Comparison of ENCODE assay signal across 9 cellular contexts in the genomic region with DNA sequence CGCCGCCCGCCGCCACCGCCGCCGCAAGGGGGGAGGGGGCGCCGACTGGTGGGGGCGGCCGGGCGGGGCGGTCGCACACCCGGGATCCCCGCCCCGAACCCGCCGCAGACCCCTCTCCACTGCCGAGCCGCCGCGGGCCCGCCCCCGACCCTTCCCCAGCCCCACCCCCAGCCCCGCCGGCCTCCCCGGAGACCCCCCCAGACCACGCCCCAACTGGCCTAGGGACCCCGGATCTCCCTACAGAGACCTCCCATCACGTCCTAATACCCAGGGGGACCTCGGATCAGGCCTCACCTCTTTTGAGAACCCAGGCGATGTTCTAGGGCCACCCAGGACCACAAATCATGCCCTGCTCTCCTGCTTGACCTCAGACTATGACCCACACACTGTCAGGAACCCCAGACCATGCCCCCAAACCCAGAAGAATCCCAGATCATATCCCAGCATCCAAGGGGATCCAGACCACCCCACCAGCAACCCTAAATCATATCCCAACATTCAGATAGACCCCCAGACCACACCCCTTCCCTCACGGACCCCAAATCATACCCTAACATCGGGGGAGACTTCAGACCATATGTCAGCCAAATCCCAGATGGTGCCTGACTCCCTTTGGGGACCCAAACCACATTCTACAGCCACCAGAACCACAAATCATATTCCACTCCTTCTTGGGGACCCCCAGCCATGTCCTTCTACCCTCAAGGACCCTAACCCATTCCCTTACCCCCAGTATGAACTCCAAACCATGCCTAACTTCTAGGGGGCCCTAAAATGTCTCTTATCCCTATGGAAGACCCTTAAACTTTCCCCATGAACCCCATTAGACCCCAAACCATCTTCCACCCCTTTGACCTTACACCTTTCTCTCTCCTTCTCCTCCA. TPM values are rescaled to one million over a fixed set of nuclear protein-coding genes. Genes with fewer than 3 reads are reported as not detected.
DNase-seq lines count a peak whose midpoint lies in the region; ATAC-seq, FAIRE-seq and TF ChIP-seq lines count a peak whose summit lies in the region.
"Had no signal": no experiment of that assay in that cellular context is flagged by ENCODE, and none has a peak within 500 bp of the region (broad histone marks: within the 10 kb centered on the region; RNA-seq: fewer than 3 reads in every experiment).

No MANE protein-coding gene starts in this region.

- H3K9me3 ChIP-seq in K562 (replicated peaks; ENCODE audit: control insufficient read depth, insufficient read depth, low read depth, low read length) (no peaks in the 10 kb centered on the region), neural cell (ENCODE audit: low read length) (no peaks in the 10 kb centered on the region), A673 (ENCODE audit: low read depth, low read length, poor library complexity, severe bottlenecking) (no peaks in the 10 kb centered on the region)

- no TSS peak for BruUV-seq in K562 (replicated peaks; lab: Mats Ljungman, UMichigan)
- BruUV-seq in A673 (replicated peaks; lab: Mats Ljungman, UMichigan): no TSS peak

- TF ChIP-seq POLR2A in K562 (conservative IDR thresholded peaks at IDR 0.05): no peak

- no peaks in the 10 kb centered on the region for H3K9me1 ChIP-seq in K562 (ENCODE audit: control insufficient read depth, insufficient read depth, low read length)

- POLR2A ChIA-PET in K562 (lab: Yijun Ruan, JAX): no interaction called here
- POLR2A ChIA-PET in A673 (lab: Charles Lee; ENCODE audit: low non-redundant PET): no interaction called here

- TF ChIP-seq CTCF in C4-2B (conservative IDR thresholded peaks at IDR 0.05): no peak
- TF ChIP-seq CTCF in K562 (IDR thresholded peaks at IDR 0.05 in 2 of 3, conservative IDR thresholded peaks at IDR 0.05 in 1 of 3; ENCODE audit: insufficient read depth in 2 of 3, low read depth in 1 of 3, low read length in 3 of 3): no peak
- no peak for TF ChIP-seq CTCF in neural cell (IDR thresholded peaks at IDR 0.05; ENCODE audit: poor library complexity, severe bottlenecking)
- no peak for TF ChIP-seq CTCF in A673 (conservative IDR thresholded peaks at IDR 0.05; ENCODE audit: low read depth, low read length)

- no peaks in the 10 kb centered on the region for H3K27me3 ChIP-seq in K562 (ENCODE audit: control insufficient read depth in 2 of 2, insufficient read depth in 2 of 2, low read length in 2 of 2)
- no peaks in the 10 kb centered on the region for H3K27me3 ChIP-seq in neural cell (ENCODE audit: insufficient read depth, low read depth, low read length)
- H3K27me3 ChIP-seq in A673 (replicated peaks; ENCODE audit: insufficient read depth, low read depth, low read length, poor library complexity): no peaks in the 10 kb centered on the region

- TF ChIP-seq RAD21 in K562 (CRISPR knock-in tag; conservative IDR thresholded peaks at IDR 0.05 in 1 of 2, IDR thresholded peaks at IDR 0.05 in 1 of 2) (no peak), neural cell (conservative IDR thresholded peaks at IDR 0.05) (no peak)

- H2AFZ ChIP-seq in K562 (ENCODE audit: low read depth, low read length) (peak overlapping the region; percentile 78), neural cell (ENCODE audit: low read depth, low read length) (no peak overlapping the region)

- H4K20me1 ChIP-seq in K562 (replicated peaks; ENCODE audit: control insufficient read depth, insufficient read depth, low read length): no peaks in the 10 kb centered on the region
- H4K20me1 ChIP-seq in neural cell (ENCODE audit: insufficient read depth): no peaks in the 10 kb centered on the region

- in situ Hi-C loops in K562 (cut with MboI): no loop called here

- H3K36me3 ChIP-seq in K562 (ENCODE audit: control insufficient read depth, insufficient read depth, low read length) (peaks cover 16% of the 10 kb centered on the region; the same call in 2 of the 3 replicates), neural cell (ENCODE audit: insufficient read depth, low read length) (no peaks in the 10 kb centered on the region), A673 (ENCODE audit: insufficient read depth, low read length, poor library complexity, severe bottlenecking) (no peaks in the 10 kb centered on the region)

- intact Hi-C loops in K562 (cut with micrococcal nuclease) (no loop called here), A673 (cut with micrococcal nuclease; ENCODE audit: unreplicated experiment) (no loop called here)

- peak overlapping the region; percentile 53 for H3K4me2 ChIP-seq in K562 (ENCODE audit: insufficient read depth, low read length)
- H3K4me2 ChIP-seq in neural cell (ENCODE audit: low read length): no peak overlapping the region

- H3K4me1 ChIP-seq in K562 (replicated peaks in 1 of 2; ENCODE audit: control insufficient read depth in 2 of 2, insufficient read depth in 2 of 2, low read length in 2 of 2) (peaks cover 3 to 12% of the 10 kb centered on the region in 2 experiments; a peak in 4 of 5 replicates), A673 (ENCODE audit: insufficient read depth, low read length, poor library complexity, severe bottlenecking) (peaks cover 9% of the 10 kb centered on the region)

- H3K27ac ChIP-seq in C4-2B (peak overlapping the region; percentile 83; the same call in 1 of the 2 replicates), K562 (ENCODE audit: extremely low read depth, low read depth, low read length) (no peak overlapping the region), neural cell (ENCODE audit: low read length) (no peak overlapping the region), A673 (ENCODE audit: low read depth, low read length, poor library complexity, severe bottlenecking) (no peak overlapping the region)

- no peak; the same call in 2 of the 3 replicates for ATAC-seq in K562
- no peak for ATAC-seq in GM19351 (IDR thresholded peaks at IDR 0.05; ENCODE audit: unreplicated experiment)
- ATAC-seq in HG03135 (IDR thresholded peaks at IDR 0.05; ENCODE audit: unreplicated experiment): no peak
- ATAC-seq in GM21723 (IDR thresholded peaks at IDR 0.05; ENCODE audit: unreplicated experiment): no peak

- H3K9me2 ChIP-seq in neural cell (ENCODE audit: insufficient read depth, low read length): no peaks in the 10 kb centered on the region

- DNase-seq in HTR-8/SVneo (ENCODE audit: insufficient read length, low spot score): no peak
- DNase-seq in K562 (ENCODE audit: extremely low read depth in 1 of 4, low spot score in 3 of 4): no peak
- DNase-seq in A673 (ENCODE audit: low spot score): no peak

- CTCF ChIA-PET in K562 (lab: Yijun Ruan, JAX; ENCODE audit: low intra/inter-chr PET ratio) (interaction anchor here (0.6 kb wide), 1 partner anchor 89 kb away, joined by 4 read pairs; no protein-coding TSS in a partner anchor), A673 (lab: Charles Lee) (interaction anchor here (0.6 kb wide), 1 partner anchor 32 kb away, joined by 5 read pairs; no protein-coding TSS in a partner anchor)

- WGBS in K562 (ENCODE audit: insufficient coverage, low coverage, missing lambda C conversion rate): 17% methylated on average over 6 of the region's 35 CpGs

- H3K79me2 ChIP-seq in K562 (ENCODE audit: control insufficient read depth, insufficient read depth, low read length): peaks cover 20% of the 10 kb centered on the region
- no peaks in the 10 kb centered on the region for H3K79me2 ChIP-seq in neural cell (replicated peaks; ENCODE audit: insufficient read depth, low read length)

- FAIRE-seq in HTR-8/SVneo (lab: Jason Lieb, UNC): peak; percentile 31
- FAIRE-seq in K562 (lab: Jason Lieb, UNC): no peak

- H3K9ac ChIP-seq in K562 (ENCODE audit: insufficient read depth in 1 of 2, low read depth in 2 of 2, low read length in 2 of 2) (no peak overlapping the region; a peak in 1 of 4 replicates), neural cell (ENCODE audit: low read length) (peak overlapping the region; percentile 20)

- TF ChIP-seq EP300 in K562 (IDR thresholded peaks at IDR 0.05; ENCODE audit: low read length) (no peak), neural cell (conservative IDR thresholded peaks at IDR 0.05; ENCODE audit: poor library complexity, severe bottlenecking) (no peak)

- H3K4me3 ChIP-seq in K562: no peak overlapping the region
- peak overlapping the region; percentile 54 for H3K4me3 ChIP-seq in neural cell (ENCODE audit: low read length)
- H3K4me3 ChIP-seq in A673 (ENCODE audit: low read depth, low read length, poor library complexity, severe bottlenecking): no peak overlapping the region

- no peaks in the 10 kb centered on the region for H3F3A ChIP-seq in neural cell (ENCODE audit: insufficient read depth, low read length, poor library complexity, severe bottlenecking)

RNA-seq across cellular contexts. Expression of gene LRFN1, which starts 0.5 kb away (rescaled TPM):
- 2.3 and 5.9 TPM in 2 replicates for total RNA-seq in K562 (2011; cell fraction: chromatin; rRNA removed; ENCODE audit: low replicate concordance)
- total RNA-seq in K562 (2011; cell fraction: nucleolus; rRNA removed): 10.0 and 11.3 TPM in 2 replicates
- 5.9 and 6.6 TPM in 2 replicates for total RNA-seq in K562 (2011; cell fraction: nucleoplasm; rRNA removed)
- total RNA-seq in K562 (2014; rRNA removed) (3.8 and 5.0 TPM in 2 replicates), K562 (2014; rRNA removed; fragmentation: Illumina TruSeq; extraction: Trizol) (0.44 and 0.45 TPM in 2 replicates), K562 (2015; rRNA removed; fragmentation: Illumina TruSeq; extraction: Trizol) (1.1 and 1.3 TPM in 2 replicates), K562 (2021) (10.6 and 10.7 TPM in 2 replicates), A673 (2021) (3.7 and 5.0 TPM in 2 replicates)
- polyA plus RNA-seq in K562 (2011; rRNA removed) (0.52 and 1.0 TPM in 2 replicates), K562 (2014; fragmentation: Illumina TruSeq; extraction: Trizol) (1.3 and 2.1 TPM in 2 replicates), K562 (2014; fragmentation: Nextera tagmentation; extraction: Ambion mirVana) (under 1 TPM; 0.13 TPM), K562 (2014; rRNA removed) (3.9 and 4.6 TPM in 2 replicates), neural cell (1.9 and 2.2 TPM in 2 replicates)
- polyA plus RNA-seq in K562 (2011; cell fraction: cytosol; rRNA removed): 1.9 and 4.7 TPM in 2 replicates
- polyA plus RNA-seq in K562 (2011; cell fraction: nucleus; rRNA removed): 2.7 and 3.9 TPM in 2 replicates
- polyA plus RNA-seq in K562 (2012): 4.1 and 4.7 TPM in 2 replicates
- polyA minus RNA-seq in K562 (2011; rRNA and poly(A)+ RNA removed): 0.98 and 1.0 TPM in 2 replicates
- polyA minus RNA-seq in K562 (2011; cell fraction: cytosol; rRNA and poly(A)+ RNA removed): 2.8 and 5.5 TPM in 2 replicates
- polyA minus RNA-seq in K562 (2011; cell fraction: nucleus; rRNA and poly(A)+ RNA removed): 2.7 and 3.8 TPM in 2 replicates
- polyA minus RNA-seq in neural cell: 8.5 and 9.5 TPM in 2 replicates

RNA-seq across cellular contexts. Expression of gene GMFG, which starts 14.7 kb away (rescaled TPM):
- 7.6 and 17.2 TPM in 2 replicates for total RNA-seq in K562 (2011; cell fraction: chromatin; rRNA removed; ENCODE audit: low replicate concordance)
- total RNA-seq in K562 (2011; cell fraction: nucleolus; rRNA removed): 11.3 and 11.6 TPM in 2 replicates
- total RNA-seq in K562 (2011; cell fraction: nucleoplasm; rRNA removed): 14.4 and 17.5 TPM in 2 replicates
- total RNA-seq in K562 (2014; rRNA removed): 37.1 and 48.4 TPM in 2 replicates
- 48.5 and 59.1 TPM in 2 replicates for total RNA-seq in K562 (2014; rRNA removed; fragmentation: Illumina TruSeq; extraction: Trizol)
- 52.8 and 55.6 TPM in 2 replicates for total RNA-seq in K562 (2015; rRNA removed; fragmentation: Illumina TruSeq; extraction: Trizol)
- 51.8 and 58.6 TPM in 2 replicates for total RNA-seq in K562 (2021)
- polyA plus RNA-seq in K562 (2011; rRNA removed): 91.3 and 101 TPM in 2 replicates
- 45.0 and 75.1 TPM in 2 replicates for polyA plus RNA-seq in K562 (2011; cell fraction: cytosol; rRNA removed)
- polyA plus RNA-seq in K562 (2011; cell fraction: nucleus; rRNA removed): 35.8 and 51.3 TPM in 2 replicates
- 108 and 198 TPM in 2 replicates for polyA plus RNA-seq in K562 (2012)
- polyA plus RNA-seq in K562 (2014; fragmentation: Illumina TruSeq; extraction: Trizol): 49.0 and 60.2 TPM in 2 replicates
- 100 to 1,000 TPM; 133 to 152 TPM for polyA plus RNA-seq in K562 (2014; fragmentation: Nextera tagmentation; extraction: Ambion mirVana)
- polyA plus RNA-seq in K562 (2014; rRNA removed): 61.3 and 70.7 TPM in 2 replicates
- 23.5 and 24.2 TPM in 2 replicates for polyA minus RNA-seq in K562 (2011; rRNA and poly(A)+ RNA removed)
- polyA minus RNA-seq in K562 (2011; cell fraction: cytosol; rRNA and poly(A)+ RNA removed): 8.4 and 10.6 TPM in 2 replicates
- 2.2 and 9.1 TPM in 2 replicates for polyA minus RNA-seq in K562 (2011; cell fraction: nucleus; rRNA and poly(A)+ RNA removed)
- polyA plus RNA-seq in neural cell: 0.35 TPM in 1 of 2 replicates, not detected in the other
- polyA minus RNA-seq in neural cell: not detected in 2 replicates
- 0.55 TPM in 1 of 2 replicates, not detected in the other for total RNA-seq in A673 (2021)

RNA-seq across cellular contexts. Expression of gene SAMD4B, which starts 21.0 kb away (rescaled TPM):
- total RNA-seq in K562 (2011; cell fraction: chromatin; rRNA removed; ENCODE audit: low replicate concordance): 114 and 163 TPM in 2 replicates
- 74.5 and 86.1 TPM in 2 replicates for total RNA-seq in K562 (2011; cell fraction: nucleolus; rRNA removed)
- total RNA-seq in K562 (2011; cell fraction: nucleoplasm; rRNA removed): 116 and 164 TPM in 2 replicates
- 41.1 and 55.2 TPM in 2 replicates for total RNA-seq in K562 (2014; rRNA removed)
- 17.2 and 19.9 TPM in 2 replicates for total RNA-seq in K562 (2014; rRNA removed; fragmentation: Illumina TruSeq; extraction: Trizol)
- total RNA-seq in K562 (2015; rRNA removed; fragmentation: Illumina TruSeq; extraction: Trizol): 38.0 and 42.2 TPM in 2 replicates
- 86.3 and 90.5 TPM in 2 replicates for total RNA-seq in K562 (2021)
- 20.9 and 54.2 TPM in 2 replicates for polyA plus RNA-seq in K562 (2011; rRNA removed)
- 38.5 and 56.2 TPM in 2 replicates for polyA plus RNA-seq in K562 (2011; cell fraction: cytosol; rRNA removed)
- polyA plus RNA-seq in K562 (2011; cell fraction: nucleus; rRNA removed): 81.0 and 127 TPM in 2 replicates
- polyA plus RNA-seq in K562 (2012): 86.0 and 136 TPM in 2 replicates
- polyA plus RNA-seq in K562 (2014; fragmentation: Illumina TruSeq; extraction: Trizol): 81.8 and 105 TPM in 2 replicates
- 1 to 10 TPM; 3.4 to 5.9 TPM for polyA plus RNA-seq in K562 (2014; fragmentation: Nextera tagmentation; extraction: Ambion mirVana)
- polyA plus RNA-seq in K562 (2014; rRNA removed): 76.4 and 77.0 TPM in 2 replicates
- polyA minus RNA-seq in K562 (2011; rRNA and poly(A)+ RNA removed): 22.5 and 27.0 TPM in 2 replicates
- polyA minus RNA-seq in K562 (2011; cell fraction: cytosol; rRNA and poly(A)+ RNA removed): 59.6 and 84.3 TPM in 2 replicates
- polyA minus RNA-seq in K562 (2011; cell fraction: nucleus; rRNA and poly(A)+ RNA removed): 23.4 and 27.1 TPM in 2 replicates
- polyA plus RNA-seq in neural cell: 17.9 and 19.3 TPM in 2 replicates
- polyA minus RNA-seq in neural cell: 46.1 and 46.7 TPM in 2 replicates
- total RNA-seq in A673 (2021): 157 and 168 TPM in 2 replicates

RNA-seq across cellular contexts. Expression of gene IFNL1, which starts 25.0 kb away (rescaled TPM):
- total RNA-seq in K562 (2011; cell fraction: chromatin; rRNA removed; ENCODE audit: low replicate concordance): not detected in 2 replicates
- not detected in 2 replicates for total RNA-seq in K562 (2011; cell fraction: nucleolus; rRNA removed)
- total RNA-seq in K562 (2011; cell fraction: nucleoplasm; rRNA removed): not detected in 2 replicates
- total RNA-seq in K562 (2014; rRNA removed) (not detected in 2 replicates), K562 (2014; rRNA removed; fragmentation: Illumina TruSeq; extraction: Trizol) (not detected in 2 replicates), K562 (2015; rRNA removed; fragmentation: Illumina TruSeq; extraction: Trizol) (not detected in 2 replicates), K562 (2021) (not detected in 2 replicates), A673 (2021) (not detected in 2 replicates)
- polyA plus RNA-seq in K562 (2011; rRNA removed) (not detected in 2 replicates), K562 (2014; fragmentation: Illumina TruSeq; extraction: Trizol) (not detected in 2 replicates), K562 (2014; fragmentation: Nextera tagmentation; extraction: Ambion mirVana) (not detected), K562 (2014; rRNA removed) (not detected in 2 replicates), neural cell (not detected in 2 replicates)
- polyA plus RNA-seq in K562 (2011; cell fraction: cytosol; rRNA removed): not detected in 2 replicates
- polyA plus RNA-seq in K562 (2011; cell fraction: nucleus; rRNA removed): not detected in 2 replicates
- not detected in 2 replicates for polyA plus RNA-seq in K562 (2012)
- not detected in 2 replicates for polyA minus RNA-seq in K562 (2011; rRNA and poly(A)+ RNA removed)
- polyA minus RNA-seq in K562 (2011; cell fraction: cytosol; rRNA and poly(A)+ RNA removed): not detected in 2 replicates
- polyA minus RNA-seq in K562 (2011; cell fraction: nucleus; rRNA and poly(A)+ RNA removed): not detected in 2 replicates
- polyA minus RNA-seq in neural cell: not detected in 2 replicates
- total RNA-seq: skeletal muscle tissue had no signal

RNA-seq across cellular contexts. Expression of gene IFNL2, which starts 53.0 kb away (rescaled TPM):
- not detected in 2 replicates for total RNA-seq in K562 (2011; cell fraction: chromatin; rRNA removed; ENCODE audit: low replicate concordance)
- not detected in 2 replicates for total RNA-seq in K562 (2011; cell fraction: nucleolus; rRNA removed)
- total RNA-seq in K562 (2011; cell fraction: nucleoplasm; rRNA removed): not detected in 2 replicates
- total RNA-seq in K562 (2014; rRNA removed) (not detected in 2 replicates), K562 (2014; rRNA removed; fragmentation: Illumina TruSeq; extraction: Trizol) (not detected in 2 replicates), K562 (2015; rRNA removed; fragmentation: Illumina TruSeq; extraction: Trizol) (not detected in 2 replicates), K562 (2021) (not detected in 2 replicates), A673 (2021) (not detected in 2 replicates)
- polyA plus RNA-seq in K562 (2011; rRNA removed) (not detected in 2 replicates), K562 (2014; fragmentation: Illumina TruSeq; extraction: Trizol) (not detected in 2 replicates), K562 (2014; fragmentation: Nextera tagmentation; extraction: Ambion mirVana) (not detected), K562 (2014; rRNA removed) (not detected in 2 replicates), neural cell (not detected in 2 replicates)
- polyA plus RNA-seq in K562 (2011; cell fraction: cytosol; rRNA removed): not detected in 2 replicates
- polyA plus RNA-seq in K562 (2011; cell fraction: nucleus; rRNA removed): not detected in 2 replicates
- polyA plus RNA-seq in K562 (2012): not detected in 2 replicates
- not detected in 2 replicates for polyA minus RNA-seq in K562 (2011; rRNA and poly(A)+ RNA removed)
- polyA minus RNA-seq in K562 (2011; cell fraction: cytosol; rRNA and poly(A)+ RNA removed): not detected in 2 replicates
- not detected in 2 replicates for polyA minus RNA-seq in K562 (2011; cell fraction: nucleus; rRNA and poly(A)+ RNA removed)
- polyA minus RNA-seq in neural cell: not detected in 2 replicates
- total RNA-seq: skeletal muscle tissue had no signal
